ENCODE assay signal across 25 cellular contexts in the genomic region with DNA sequence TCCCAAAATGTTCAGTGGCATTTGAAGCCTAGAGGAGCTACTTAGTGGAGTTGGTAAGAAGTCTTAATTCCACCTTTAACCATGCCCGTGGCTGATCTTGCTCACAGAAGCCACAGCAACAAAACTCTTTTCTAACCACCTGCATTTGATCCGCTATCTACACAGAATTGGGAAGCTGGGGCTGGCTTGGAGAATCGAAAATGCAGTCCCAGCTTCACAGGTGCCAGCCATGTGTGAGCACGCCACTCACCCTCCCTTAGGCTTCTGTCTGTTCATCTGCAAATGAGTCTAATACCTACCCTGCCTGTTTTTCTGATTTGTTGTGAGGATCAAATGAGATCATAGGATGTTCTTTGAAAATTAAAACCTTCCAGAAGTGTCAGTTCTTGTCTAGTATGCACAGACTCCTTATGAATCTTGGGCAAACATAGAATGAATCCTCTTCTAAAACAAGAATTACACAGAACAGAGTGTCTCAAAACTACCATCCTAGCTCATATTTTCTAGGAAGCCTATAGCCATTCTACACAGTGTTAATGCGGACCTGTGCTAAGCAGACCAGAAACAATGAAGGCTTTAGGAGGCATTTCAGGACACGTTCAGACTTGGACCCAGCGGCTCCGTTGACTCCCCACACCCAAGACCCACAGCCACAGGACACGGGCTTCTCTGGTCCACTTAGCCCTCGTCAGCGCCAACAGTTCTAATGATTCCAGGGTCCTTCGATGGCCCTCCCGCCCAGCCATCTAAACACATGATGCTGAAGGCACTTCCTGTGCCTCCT.
DNase-seq lines count a peak whose midpoint lies in the region; ATAC-seq and TF ChIP-seq lines count a peak whose summit lies in the region.
"Had no signal": no experiment of that assay in that cellular context is flagged by ENCODE, and none has a peak within 500 bp of the region (broad histone marks: within the 10 kb centered on the region; RNA-seq: fewer than 3 reads in every experiment).

No MANE protein-coding gene starts in this region.

- H3K27ac ChIP-seq in DND-41 (ENCODE audit: low read length): peak overlapping the region; percentile 12; the same call in 1 of the 2 replicates
- H3K27ac ChIP-seq in Karpas-422 (ENCODE audit: low read length): 0 out of 2 replicates have a peak overlapping the region, but pooled peaks have one; percentile 11
- peak overlapping the region in 7 of 8 donors; percentile 5 to 75 (median 59) for H3K27ac ChIP-seq in spleen
- H3K27ac ChIP-seq: left lung, parathyroid adenoma, testis had no signal

- no peak overlapping the region for H3K4me2 ChIP-seq in DND-41 (ENCODE audit: insufficient read depth, low read length)
- peak overlapping the region; percentile 33 for H3K4me2 ChIP-seq in Karpas-422 (ENCODE audit: low read depth, low read length, poor library complexity, severe bottlenecking)
- H3K4me2 ChIP-seq: GM23338 had no signal

- H3K4me3 ChIP-seq in DND-41 (ENCODE audit: low read depth in 1 of 2, low read length in 2 of 2) (no peak overlapping the region), Karpas-422 (ENCODE audit: low read length) (no peak overlapping the region), spleen (no peak overlapping the region)
- H3K4me3 ChIP-seq: GM23338, left lung, testis had no signal

- intact Hi-C loops in spleen (cut with DNase I; ENCODE audit: low total_unique reads): no loop called here

- DNase-seq in DND-41 (peak; percentile 22), Karpas-422 (no peak), spleen (no peak), AML-193 (lab: John Stamatoyannopoulos, UW) (no peak), GM20000 (ENCODE audit: low spot score) (no peak)
- DNase-seq in activated CD4-positive, CD25-positive, alpha-beta regulatory T cell treated with anti-CD3 and anti-CD28 coated beads, Interleukin-2, amount 50 U/mL, for 72 hours: no peak
- DNase-seq: ACHN; activated CD4-positive, alpha-beta T cell treated with anti-CD3 and anti-CD28 coated beads, Interleukin-2, amount 10 ng/mL, durations not matched to agents 24 days and 14 days; activated CD8-positive, alpha-beta memory T cell treated with anti-CD3 and anti-CD28 coated beads for 24 hours; activated T-cell treated with anti-CD3 and anti-CD28 coated beads for 4 hours; anterior cingulate cortex; DMS153; left lung; mesenchymal stem cell; MM.1S; NCI-H1930; NCI-H526; retina; stimulated activated naive CD4-positive, alpha-beta T cell; SW 1271; T-helper 9 cell; testis had no signal

- H2AFZ ChIP-seq in DND-41 (ENCODE audit: low read depth, low read length) (no peak overlapping the region), Karpas-422 (ENCODE audit: low read length) (peak overlapping the region; percentile 56; the same call in 1 of the 2 replicates)
- H2AFZ ChIP-seq: GM23338, parathyroid adenoma had no signal

- no peaks in the 10 kb centered on the region for H3K79me2 ChIP-seq in DND-41 (ENCODE audit: insufficient read depth, low read length)
- no peaks in the 10 kb centered on the region for H3K79me2 ChIP-seq in Karpas-422 (ENCODE audit: low read length)
- H3K79me2 ChIP-seq: parathyroid adenoma had no signal

- no peaks in the 10 kb centered on the region for H3K9me2 ChIP-seq in Karpas-422 (replicated peaks; ENCODE audit: insufficient read depth, low read length)

- H3K27me3 ChIP-seq in DND-41 (ENCODE audit: insufficient read depth, low read length, poor library complexity) (no peaks in the 10 kb centered on the region), Karpas-422 (ENCODE audit: low read length) (no peaks in the 10 kb centered on the region), spleen (replicated peaks in 1 of 7) (no peaks in the 10 kb centered on the region)
- H3K27me3 ChIP-seq: left lung, testis had no signal

- no peak for TF ChIP-seq CTCF in DND-41 (IDR thresholded peaks at IDR 0.05; ENCODE audit: borderline replicate concordance, extremely low read depth, low read length, poor library complexity, severe bottlenecking)
- no peak for TF ChIP-seq CTCF in spleen (IDR thresholded peaks at IDR 0.05 in 8 of 11, conservative IDR thresholded peaks at IDR 0.05 in 3 of 11)
- no peak for TF ChIP-seq CTCF in GM20000 (IDR thresholded peaks at IDR 0.05; ENCODE audit: extremely low read depth, missing control alignments)

- H3K36me3 ChIP-seq in DND-41 (ENCODE audit: insufficient read depth, low read length): no peaks in the 10 kb centered on the region
- no peaks in the 10 kb centered on the region for H3K36me3 ChIP-seq in Karpas-422 (ENCODE audit: insufficient read depth, low read length)
- no peaks in the 10 kb centered on the region for H3K36me3 ChIP-seq in spleen
- H3K36me3 ChIP-seq: left lung had no signal

- no peak overlapping the region for H3K9ac ChIP-seq in DND-41 (ENCODE audit: low read depth, low read length)
- peak overlapping the region; percentile 26; the same call in 1 of the 2 replicates for H3K9ac ChIP-seq in Karpas-422 (ENCODE audit: low read length)
- H3K9ac ChIP-seq: parathyroid adenoma had no signal

- TF ChIP-seq POLR2A in spleen (IDR thresholded peaks at IDR 0.05): no peak

- H4K20me1 ChIP-seq in DND-41 (ENCODE audit: insufficient read depth, low read length) (no peaks in the 10 kb centered on the region), Karpas-422 (ENCODE audit: insufficient read depth, low read depth, low read length) (no peaks in the 10 kb centered on the region)

- peaks cover 27% of the 10 kb centered on the region for H3K4me1 ChIP-seq in DND-41 (ENCODE audit: insufficient read depth, low read length)
- peaks cover 49% of the 10 kb centered on the region for H3K4me1 ChIP-seq in Karpas-422 (ENCODE audit: low read length)
- peaks cover 4 to 68% (median 35%) of the 10 kb centered on the region in 6 donors for H3K4me1 ChIP-seq in spleen
- H3K4me1 ChIP-seq: parathyroid adenoma had no signal

- ATAC-seq in DND-41 (ENCODE audit: insufficient read depth, low read depth) (peak; percentile 62), esophagus mucosa (peak; percentile 89)
- ATAC-seq: GM23338, left lung had no signal

- H3K9me3 ChIP-seq in DND-41 (ENCODE audit: insufficient read depth, low read length, severe bottlenecking) (no peaks in the 10 kb centered on the region), Karpas-422 (ENCODE audit: low read length) (no peaks in the 10 kb centered on the region), spleen (no peaks in the 10 kb centered on the region)
- H3K9me3 ChIP-seq: left lung, testis had no signal

- 80 to 87% (median 81%) methylated on average over 13 of the region's 13 CpGs for WGBS in spleen, 5 donors
